Comparison of ENCODE assay signal across 26 cellular contexts in the genomic region with DNA sequence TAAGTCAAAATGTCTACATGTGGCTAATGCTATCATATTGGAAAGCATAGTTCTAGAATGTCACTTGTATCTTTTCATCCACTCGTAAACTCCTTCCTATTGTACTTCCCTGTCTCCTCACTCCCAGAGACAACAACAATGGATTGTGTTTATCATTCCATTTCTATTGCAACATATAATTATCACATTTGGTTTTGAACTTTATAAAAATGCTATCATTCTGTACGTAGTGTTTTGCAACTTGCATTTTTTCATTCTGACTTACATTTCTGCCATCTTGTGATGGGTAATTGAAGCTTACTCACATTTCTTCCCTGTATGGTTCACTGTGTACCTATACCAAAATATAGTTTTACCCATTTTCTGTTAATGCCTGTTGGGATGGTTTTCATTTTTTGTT. TPM values are rescaled to one million over a fixed set of nuclear protein-coding genes. Genes with fewer than 3 reads are reported as not detected.
"Had no signal": no experiment of that assay in that cellular context is flagged by ENCODE, and none has a peak within 500 bp of the region (broad histone marks: within the 10 kb centered on the region; RNA-seq: fewer than 3 reads in every experiment).

No MANE protein-coding gene starts in this region.

- FAIRE-seq: endothelial cell of umbilical vein had no signal

- H3K27ac ChIP-seq: gastrocnemius medialis, left ventricle myocardium inferior, neural progenitor cell, transverse colon, uterus had no signal

- ATAC-seq: activated CD4-positive, alpha-beta T cell treated with anti-CD3 and anti-CD28 coated beads for 36 hours; activated T-cell treated with anti-CD3 and anti-CD28 coated beads, Interleukin-2, amount 50 U/mL, for 4 hours; gastrocnemius medialis; naive thymus-derived CD8-positive, alpha-beta T cell; sciatic nerve; stimulated activated naive B cell treated with anti-CD40 and anti-IgM and Interleukin-4, amounts not matched to agents 10 μg/mL and 1 μg/mL and 100 μg/mL, for 72 hours had no signal

- DNase-seq: activated B cell treated with CpG ODN at 0.5 μM for 24 hours; activated CD4-positive, alpha-beta T cell treated with anti-CD3 and anti-CD28 coated beads for 36 hours; activated CD4-positive, alpha-beta T cell treated with anti-CD3 and anti-CD28 coated beads, Interleukin-2, amount 50 U/mL, for 4 hours; activated CD8-positive, alpha-beta memory T cell treated with anti-CD3 and anti-CD28 coated beads, Interleukin-2, amount 50 U/mL, for 48 hours; activated naive CD4-positive, alpha-beta T cell; activated T-cell treated with anti-CD3 and anti-CD28 coated beads, Interleukin-2, amount 50 U/mL, for 4 hours; amygdala; cerebellar nuclear complex; effector CD8-positive, alpha-beta T cell; gastrocnemius medialis; hippocampal formation; left ventricle myocardium inferior; mammary epithelial cell; naive thymus-derived CD8-positive, alpha-beta T cell; stimulated activated CD4-positive, alpha-beta T cell treated with anti-CD3 and anti-CD28 coated beads, Interleukin-15, amount 100 ng/mL, for 24 hours; stimulated activated naive B cell treated with anti-CD40 and anti-IgM and Interleukin-4, amounts not matched to agents 10 μg/mL and 1 μg/mL and 100 μg/mL, for 72 hours; T1000; transverse colon; uterus had no signal

- H2AFZ ChIP-seq: neural progenitor cell had no signal

- H3K4me1 ChIP-seq: gastrocnemius medialis, left ventricle myocardium inferior, neural progenitor cell, transverse colon, uterus had no signal

- H3K9me3 ChIP-seq: gastrocnemius medialis, left ventricle myocardium inferior, transverse colon, uterus had no signal

- H3K4me2 ChIP-seq: neural progenitor cell, smooth muscle cell had no signal

- H3K4me3 ChIP-seq: gastrocnemius medialis, left ventricle myocardium inferior, neural progenitor cell, smooth muscle cell, transverse colon, uterus had no signal

- H3K36me3 ChIP-seq: gastrocnemius medialis, left ventricle myocardium inferior, neural progenitor cell, transverse colon, uterus had no signal

- H3K27me3 ChIP-seq: uterus had no signal

- H3K9ac ChIP-seq: neural progenitor cell had no signal

RNA-seq across cellular contexts. Expression of gene CSF3R, which starts 14.5 kb away (rescaled TPM):
- total RNA-seq: activated B cell treated with CpG ODN at 0.5 μM for 24 hours; activated CD8-positive, alpha-beta memory T cell treated with anti-CD3 and anti-CD28 coated beads for 36 hours; activated T-cell treated with anti-CD3 and anti-CD28 coated beads, Interleukin-2, amount 50 U/mL, for 4 hours; endothelial cell of umbilical vein; mammary epithelial cell; osteoblast had no signal
- polyA plus RNA-seq: endothelial cell of umbilical vein, fibroblast of lung, mammary epithelial cell had no signal
